ENCODE assay signal across 8 cellular contexts in genomic region chr2:222690564-222691200, GRCh38. TPM values are rescaled to one million over a fixed set of nuclear protein-coding genes. Genes with fewer than 3 reads are reported as not detected.
A peak's percentile ranks its signal among the peaks of the same experiment; 100 is the strongest.
DNase-seq lines count a peak whose midpoint lies in the region; ATAC-seq and TF ChIP-seq lines count a peak whose summit lies in the region.

No MANE protein-coding gene starts in this region.

- no peak overlapping the region for H3K9ac ChIP-seq in Karpas-422 (ENCODE audit: low read length)

- no peaks in the 10 kb centered on the region for H3K9me3 ChIP-seq in Karpas-422 (ENCODE audit: low read length)

- no peaks in the 10 kb centered on the region for H3K79me2 ChIP-seq in Karpas-422 (ENCODE audit: low read length)

- no peak overlapping the region for H3K27ac Mint-ChIP-seq in activated T-helper 17 cell treated with anti-CD3 and anti-CD28 coated beads, Interleukin-2, amount 50 U/mL, for 72 hours

- TF ChIP-seq CTCF in GM06990 (IDR thresholded peaks at IDR 0.05; ENCODE audit: insufficient read depth, low read length, poor library complexity, severe bottlenecking) (peak; percentile 100), RWPE1 (conservative IDR thresholded peaks at IDR 0.05; ENCODE audit: low read depth) (peak; percentile 96)

- DNase-seq in GM06990 (ENCODE audit: extremely low read depth, insufficient read length), result peak; percentile 33
- DNase-seq in GOT3 (lab: John Stamatoyannopoulos, UW), result peak; percentile 4
- peak; percentile 93 for DNase-seq in Karpas-422
- peak; percentile 93 for DNase-seq in RWPE1 (ENCODE audit: low spot score)
- peak; percentile 60 for DNase-seq in foreskin melanocyte
- peak; percentile 90 for DNase-seq in posterior vena cava (ENCODE audit: low spot score)
- peak; percentile 75 for DNase-seq in ureter (ENCODE audit: low spot score)

- H3K4me2 ChIP-seq in Karpas-422 (ENCODE audit: low read depth, low read length, poor library complexity, severe bottlenecking), result no peak overlapping the region

- intact Hi-C loops in posterior vena cava (cut with DNase I), result no loop called here

- H3K27ac ChIP-seq in Karpas-422 (ENCODE audit: low read length) (no peak overlapping the region), RWPE1 (no peak overlapping the region)

- no peak overlapping the region for H3K4me3 Mint-ChIP-seq in activated T-helper 17 cell treated with anti-CD3 and anti-CD28 coated beads, Interleukin-2, amount 50 U/mL, for 72 hours

- peaks cover 8% of the 10 kb centered on the region for H3K4me1 Mint-ChIP-seq in activated T-helper 17 cell treated with anti-CD3 and anti-CD28 coated beads, Interleukin-2, amount 50 U/mL, for 72 hours

- no peaks in the 10 kb centered on the region for H3K27me3 ChIP-seq in GM06990 (replicated peaks; ENCODE audit: control insufficient read depth, insufficient read depth, low read length)
- no peaks in the 10 kb centered on the region for H3K27me3 ChIP-seq in Karpas-422 (ENCODE audit: low read length)

- no peaks in the 10 kb centered on the region for H4K20me1 ChIP-seq in Karpas-422 (ENCODE audit: insufficient read depth, low read depth, low read length)

- POLR2A ChIA-PET in RWPE1 (lab: Yijun Ruan, JAX; ENCODE audit: low non-redundant PET), result no interaction called here

- H2AFZ ChIP-seq in Karpas-422 (ENCODE audit: low read length), result peak overlapping the region; percentile 87; the same call in 1 of the 2 replicates

- peak; percentile 90 for ATAC-seq in activated T-helper 17 cell treated with anti-CD3 and anti-CD28 coated beads, Interleukin-2, amount 50 U/mL, for 72 hours (replicated peaks)

- no peak overlapping the region for H3K4me3 ChIP-seq in GM06990 (replicated peaks; ENCODE audit: low read depth, low read length)
- H3K4me3 ChIP-seq in Karpas-422 (ENCODE audit: low read length), result no peak overlapping the region

- H3K4me1 ChIP-seq in Karpas-422 (ENCODE audit: low read length), result no peaks in the 10 kb centered on the region

- no peaks in the 10 kb centered on the region for H3K36me3 ChIP-seq in GM06990 (ENCODE audit: control insufficient read depth, insufficient read depth, low read length)
- no peaks in the 10 kb centered on the region for H3K36me3 ChIP-seq in Karpas-422 (ENCODE audit: insufficient read depth, low read length)

- H3K9me2 ChIP-seq in Karpas-422 (replicated peaks; ENCODE audit: insufficient read depth, low read length), result no peaks in the 10 kb centered on the region

- H3K36me3 Mint-ChIP-seq in activated T-helper 17 cell treated with anti-CD3 and anti-CD28 coated beads, Interleukin-2, amount 50 U/mL, for 72 hours (ENCODE audit: low read depth), result no peaks in the 10 kb centered on the region

- CTCF ChIA-PET in RWPE1 (lab: Yijun Ruan, JAX), result interaction anchor here (0.6 to 2.1 kb wide), 24 partner anchors 11 to 1598 kb away, joined by 3 to 10 read pairs (median 3); partner anchors contain the start of genes ACSL3, FARSB and MOGAT1

- H3K9me3 Mint-ChIP-seq in activated T-helper 17 cell treated with anti-CD3 and anti-CD28 coated beads, Interleukin-2, amount 50 U/mL, for 72 hours, result no peaks in the 10 kb centered on the region

- no peaks in the 10 kb centered on the region for H3K27me3 Mint-ChIP-seq in activated T-helper 17 cell treated with anti-CD3 and anti-CD28 coated beads, Interleukin-2, amount 50 U/mL, for 72 hours

RNA-seq across cellular contexts. Expression of gene MOGAT1, which starts 19.2 kb away (rescaled TPM):
- not detected in 2 replicates for total RNA-seq in Karpas-422 (2014; rRNA removed; shearing (Covaris generic); ENCODE audit: low replicate concordance)
- total RNA-seq in activated T-helper 17 cell treated with anti-CD3 and anti-CD28 coated beads, Interleukin-2, amount 50 U/mL, for 72 hours, result not detected
- total RNA-seq in posterior vena cava, result not detected
- total RNA-seq in ureter, result not detected

RNA-seq across cellular contexts. Expression of gene FARSB, which starts 34.8 kb away (rescaled TPM):
- 17.9 and 36.7 TPM in 2 replicates for total RNA-seq in Karpas-422 (2014; rRNA removed; shearing (Covaris generic); ENCODE audit: low replicate concordance)
- 10 to 100 TPM; 23.2 to 48.6 TPM for total RNA-seq in activated T-helper 17 cell treated with anti-CD3 and anti-CD28 coated beads, Interleukin-2, amount 50 U/mL, for 72 hours
- total RNA-seq in posterior vena cava (10 to 100 TPM; 17.0 to 21.9 TPM), ureter (34.2 TPM)

Comparison
In these comparisons a context has a peak if more than half of its experiments do, and no peak if none do; other contexts are left out.
1. DNase-seq: peak in every context shown above with its lines; median percentile 93 in Karpas-422; 93 in RWPE1; 90 in posterior vena cava; 75 in ureter; 60 in foreskin melanocyte; 33 in GM06990; 4 in GOT3.